In the genomic region with DNA sequence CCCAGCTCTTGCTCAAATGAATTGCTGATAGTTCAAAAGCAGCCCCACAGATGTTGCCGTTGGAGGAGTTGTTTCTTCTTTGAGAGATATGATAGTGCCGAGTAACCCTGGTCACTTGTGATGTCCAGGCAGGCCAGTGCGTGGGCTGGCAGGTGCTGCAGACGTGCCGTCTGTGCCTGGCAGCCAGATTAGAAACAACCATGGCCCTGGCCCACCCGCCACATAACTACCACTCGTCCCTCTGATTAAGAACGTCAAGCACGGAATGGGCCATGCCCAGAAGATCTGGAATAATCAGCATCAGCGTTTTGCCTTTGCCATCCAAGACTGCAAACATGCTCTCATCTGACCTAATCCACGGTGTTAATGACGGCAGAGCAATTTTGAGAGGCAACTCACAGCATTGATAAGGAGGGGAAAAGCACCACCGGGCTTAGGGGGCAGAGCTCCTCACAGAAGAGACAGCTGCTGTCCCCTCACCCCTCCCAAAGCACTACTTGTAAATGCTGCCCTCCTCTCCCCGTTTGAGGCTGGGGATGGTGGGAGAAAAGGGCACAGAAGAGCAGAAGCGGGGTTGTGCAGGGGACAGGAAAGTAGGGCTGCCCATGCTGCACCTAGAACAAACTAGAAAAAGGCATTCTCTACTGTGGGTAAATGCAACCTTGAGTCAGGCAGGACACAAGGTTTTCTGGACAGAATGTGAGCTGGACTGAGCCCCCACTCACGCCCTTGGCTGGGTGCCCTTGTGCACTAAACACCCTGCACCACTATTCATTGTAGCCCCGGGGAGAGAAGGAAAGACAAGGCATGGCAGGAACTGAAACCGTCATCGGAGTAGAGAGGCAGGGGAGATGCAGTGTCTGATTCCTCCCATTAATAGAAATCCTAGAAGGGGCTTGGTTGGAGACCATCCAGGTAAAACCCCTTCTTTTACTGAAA, we compare ENCODE assay signal across 1 cellular context.
TF ChIP-seq lines count a peak whose summit lies in the region.

No MANE protein-coding gene starts in this region.

TF ChIP-seq in IMR-90, 13 proteins besides CTCF, POLR2A, EP300 and RAD21:
- TF ChIP-seq FOS (IDR thresholded peaks at IDR 0.05; ENCODE audit: low read depth, low read length) (no peak), CHD1 (IDR thresholded peaks at IDR 0.05; ENCODE audit: low read depth, low read length) (no peak), MXI1 (IDR thresholded peaks at IDR 0.05; ENCODE audit: borderline replicate concordance, low read depth, low read length) (no peak), MAZ (IDR thresholded peaks at IDR 0.05; ENCODE audit: borderline replicate concordance, low read depth, low read length) (no peak), SMC3 (IDR thresholded peaks at IDR 0.05; ENCODE audit: low read depth, low read length) (no peak), RFX5 (IDR thresholded peaks at IDR 0.05; ENCODE audit: low read depth, low read length) (no peak), CEBPB (IDR thresholded peaks at IDR 0.05; ENCODE audit: low read depth, low read length) (no peak), BHLHE40 (IDR thresholded peaks at IDR 0.05; ENCODE audit: low read depth, low read length) (no peak), NFE2L2 (IDR thresholded peaks at IDR 0.05; ENCODE audit: low read depth, low read length) (no peak), MAFK (IDR thresholded peaks at IDR 0.05; ENCODE audit: low read depth, low read length) (no peak), RCOR1 (IDR thresholded peaks at IDR 0.05; ENCODE audit: insufficient replicate concordance, low read length) (no peak)
- TF ChIP-seq, protein P1, sequence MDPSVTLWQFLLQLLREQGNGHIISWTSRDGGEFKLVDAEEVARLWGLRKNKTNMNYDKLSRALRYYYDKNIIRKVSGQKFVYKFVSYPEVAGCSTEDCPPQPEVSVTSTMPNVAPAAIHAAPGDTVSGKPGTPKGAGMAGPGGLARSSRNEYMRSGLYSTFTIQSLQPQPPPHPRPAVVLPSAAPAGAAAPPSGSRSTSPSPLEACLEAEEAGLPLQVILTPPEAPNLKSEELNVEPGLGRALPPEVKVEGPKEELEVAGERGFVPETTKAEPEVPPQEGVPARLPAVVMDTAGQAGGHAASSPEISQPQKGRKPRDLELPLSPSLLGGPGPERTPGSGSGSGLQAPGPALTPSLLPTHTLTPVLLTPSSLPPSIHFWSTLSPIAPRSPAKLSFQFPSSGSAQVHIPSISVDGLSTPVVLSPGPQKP (IDR thresholded peaks at IDR 0.05; ENCODE audit: borderline replicate concordance, low read depth, low read length) = no peak
- TF ChIP-seq, protein P2, sequence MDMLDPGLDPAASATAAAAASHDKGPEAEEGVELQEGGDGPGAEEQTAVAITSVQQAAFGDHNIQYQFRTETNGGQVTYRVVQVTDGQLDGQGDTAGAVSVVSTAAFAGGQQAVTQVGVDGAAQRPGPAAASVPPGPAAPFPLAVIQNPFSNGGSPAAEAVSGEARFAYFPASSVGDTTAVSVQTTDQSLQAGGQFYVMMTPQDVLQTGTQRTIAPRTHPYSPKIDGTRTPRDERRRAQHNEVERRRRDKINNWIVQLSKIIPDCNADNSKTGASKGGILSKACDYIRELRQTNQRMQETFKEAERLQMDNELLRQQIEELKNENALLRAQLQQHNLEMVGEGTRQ (IDR thresholded peaks at IDR 0.05; ENCODE audit: low read depth, low read length) = no peak
